ENCODE assay signal across 16 cellular contexts in genomic region chr12:121288941-121289340, GRCh38. TPM values are rescaled to one million over a fixed set of nuclear protein-coding genes. Genes with fewer than 3 reads are reported as not detected.
A peak's percentile ranks its signal among the peaks of the same experiment; 100 is the strongest.
DNase-seq lines count a peak whose midpoint lies in the region; ATAC-seq and TF ChIP-seq lines count a peak whose summit lies in the region.
"Had no signal": no experiment of that assay in that cellular context is flagged by ENCODE, and none has a peak within 500 bp of the region (broad histone marks: within the 10 kb centered on the region; RNA-seq: fewer than 3 reads in every experiment).

No MANE protein-coding gene starts in this region.

- peaks cover 11 to 33% of the 10 kb centered on the region in 2 donors for H3K4me1 ChIP-seq in adrenal gland (replicated peaks in 1 of 2)
- H3K4me1 ChIP-seq in stomach: peaks cover 19 to 76% (median 40%) of the 10 kb centered on the region in 4 donors
- H3K4me1 ChIP-seq: HAP-1 had no signal

- peaks cover 89% of the 10 kb centered on the region for H3K4me1 Mint-ChIP-seq in CD14-positive monocyte

- TF ChIP-seq EP300 in stomach (IDR thresholded peaks at IDR 0.05): no peak

- H3K27me3 ChIP-seq in adrenal gland: no peaks in the 10 kb centered on the region
- H3K27me3 ChIP-seq in stomach: no peaks in the 10 kb centered on the region

- TF ChIP-seq POLR2A in adrenal gland (IDR thresholded peaks at IDR 0.05) (no peak), stomach (IDR thresholded peaks at IDR 0.05) (no peak)

- DNase-seq in CD14-positive monocyte (ENCODE audit: low spot score) (no peak), adrenal gland (peak in 4 of 7 donors; percentile 21 to 47 (median 38)), left ventricle myocardium superior (peak; percentile 47), stomach (no peak), NCI-H1105 treated with DMSO at 0.1 percent for 48 hours (lab: John Stamatoyannopoulos, UW) (no peak), HCEC 1CT (no peak)
- DNase-seq: erythroblast, hippocampal formation, IMR-90, left colon, naive B cell, T-cell had no signal

- no peak for TF ChIP-seq CTCF in CD14-positive monocyte (IDR thresholded peaks at IDR 0.05)
- no peak for TF ChIP-seq CTCF in adrenal gland (IDR thresholded peaks at IDR 0.05)
- TF ChIP-seq CTCF in stomach (IDR thresholded peaks at IDR 0.05): no peak

- H3K27ac ChIP-seq in adrenal gland (peak overlapping the region in 2 of 5 donors; percentile 19 to 52), stomach (peak overlapping the region in 3 of 5 donors; percentile 49 to 70 (median 62))

- H3K9me3 ChIP-seq in adrenal gland (replicated peaks in 1 of 3) (no peaks in the 10 kb centered on the region), stomach (no peaks in the 10 kb centered on the region)
- H3K9me3 ChIP-seq: HAP-1 had no signal

- H3K27ac Mint-ChIP-seq in CD14-positive monocyte: peak overlapping the region; percentile 79 to 97 (median 94)
- H3K27ac Mint-ChIP-seq: T-cell had no signal

- intact Hi-C loops in CD14-positive monocyte (cut with micrococcal nuclease) (no loop called here), adrenal gland (cut with DNase I) (no loop called here), left ventricle myocardium superior (cut with micrococcal nuclease) (no loop called here), stomach (cut with DNase I; ENCODE audit: low total_unique reads) (no loop called here)

- H3K27me3 Mint-ChIP-seq in CD14-positive monocyte (ENCODE audit: low read depth in 3 of 3): peaks cover 0 to 2% (median 1%) of the 10 kb centered on the region in 3 donors
- H3K27me3 Mint-ChIP-seq: naive B cell, T-cell had no signal

- peak overlapping the region in 1 of 2 donors; percentile 43 for H3K4me3 Mint-ChIP-seq in CD14-positive monocyte
- H3K4me3 Mint-ChIP-seq: T-cell had no signal

- H3K36me3 Mint-ChIP-seq in CD14-positive monocyte: peaks cover 37 to 50% of the 10 kb centered on the region in 2 donors
- H3K36me3 Mint-ChIP-seq: naive B cell had no signal

- peaks cover 0 to 5% of the 10 kb centered on the region in 2 donors for H3K36me3 ChIP-seq in adrenal gland (replicated peaks in 1 of 2)
- peaks cover 0 to 27% (median 13%) of the 10 kb centered on the region in 4 donors for H3K36me3 ChIP-seq in stomach

- ATAC-seq in left ventricle myocardium superior (peak; percentile 54), HG03521 (IDR thresholded peaks at IDR 0.05; ENCODE audit: unreplicated experiment) (no peak), HG03439 (IDR thresholded peaks at IDR 0.05; ENCODE audit: unreplicated experiment) (no peak)
- ATAC-seq: left colon, Panc1, T-cell had no signal

- 16 to 38% (median 32%) methylated on average over 7 of the region's 7 CpGs for WGBS in adrenal gland, 4 donors
- WGBS in stomach, 5 donors: 32 to 52% (median 37%) methylated on average over 7 of the region's 7 CpGs

- no peak overlapping the region for H3K4me3 ChIP-seq in adrenal gland
- H3K4me3 ChIP-seq in stomach: no peak overlapping the region
- H3K4me3 ChIP-seq: HAP-1 had no signal

- H3K9me3 Mint-ChIP-seq in CD14-positive monocyte: no peaks in the 10 kb centered on the region
- H3K9me3 Mint-ChIP-seq: naive B cell, T-cell had no signal

RNA-seq across cellular contexts. Expression of gene CAMKK2, which starts 7.6 kb away (rescaled TPM):
- polyA plus RNA-seq in CD14-positive monocyte (10 to 100 TPM; 55.6 to 71.0 TPM), adrenal gland (10 to 100 TPM; 12.8 to 20.5 (median 13.6) TPM), stomach (10 to 100 TPM; 14.9 to 22.4 (median 15.4) TPM)
- total RNA-seq in adrenal gland (10 to 100 TPM; 18.8 to 42.9 (median 31.4) TPM), left ventricle myocardium superior (16.8 TPM), stomach (10 to 100 TPM; 16.3 to 46.4 (median 35.3) TPM)

Comparison
In these comparisons a context has a peak if more than half of its experiments do, and no peak if none do; other contexts are left out.
1. DNase-seq: peak in adrenal gland (4 of 7) and left ventricle myocardium superior (single experiment); none in CD14-positive monocyte (single experiment), stomach (single experiment), NCI-H1105 treated with DMSO at 0.1 percent for 48 hours (single experiment) and HCEC 1CT (single experiment).